ENCODE assay signal across 8 cellular contexts in the genomic region with DNA sequence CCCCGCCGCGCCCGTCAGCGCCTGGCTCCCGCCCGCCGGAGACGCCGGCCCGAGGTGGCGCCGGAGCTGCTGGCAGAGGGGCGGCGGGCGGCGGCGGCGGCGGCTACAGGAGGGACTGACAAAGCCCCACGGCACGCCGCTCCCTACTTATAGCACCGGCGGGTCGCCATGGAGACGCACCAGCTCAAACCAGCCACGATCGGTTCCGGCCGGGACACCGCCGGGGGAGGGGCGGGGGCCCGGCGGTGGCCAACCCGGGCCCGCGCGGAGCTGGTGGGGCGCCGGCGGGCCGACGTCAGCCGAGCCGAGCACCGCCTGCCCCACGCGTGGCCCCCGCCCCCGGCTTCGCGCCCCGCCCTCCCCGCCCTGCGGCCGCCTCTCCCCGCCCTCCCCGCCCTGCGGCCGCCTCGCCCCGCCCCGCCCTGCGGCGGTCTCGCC. TPM values are rescaled to one million over a fixed set of nuclear protein-coding genes. Genes with fewer than 3 reads are reported as not detected.
DNase-seq lines count a peak whose midpoint lies in the region; ATAC-seq and TF ChIP-seq lines count a peak whose summit lies in the region.

A gene (minus strand): TSS at position 120 of the 438 bp plus-strand sequence. CDS start 3,295 bp downstream, outside the sequence.

- peaks cover 13 to 17% of the 10 kb centered on the region in 2 donors for H3K36me3 ChIP-seq in duodenal mucosa (ENCODE audit: control insufficient read depth in 1 of 2, insufficient read depth in 2 of 2, low read length in 2 of 2)

- H3K4me1 ChIP-seq in duodenal mucosa (ENCODE audit: control insufficient read depth in 1 of 2, insufficient read depth in 2 of 2, low read length in 2 of 2), result peaks cover 25 to 33% of the 10 kb centered on the region in 2 donors

- intact Hi-C loops in CD14-positive monocyte (cut with micrococcal nuclease), result loop anchor here (5.0 to 10.0 kb wide), 2 partner anchors 326 to 493 kb away; a partner anchor contains a TSS
- intact Hi-C loops in activated CD4-positive, alpha-beta memory T cell treated with anti-CD3 and anti-CD28 coated beads for 36 hours (cut with micrococcal nuclease), result loop anchor here (1.0 to 10.0 kb wide), 6 partner anchors 40 to 663 kb away; a partner anchor contains a TSS

- DNase-seq in CD14-positive monocyte (ENCODE audit: low spot score) (peak; percentile 93), HK-2 (ENCODE audit: unreplicated experiment) (peak; percentile 98), NCI-H82 treated with DMSO at 0.1 percent for 48 hours (lab: John Stamatoyannopoulos, UW; ENCODE audit: unreplicated experiment) (peak; percentile 81), lung microvascular endothelial cell (ENCODE audit: low read depth in 2 of 2) (peak; percentile 93 to 96)
- peak; percentile 95 for DNase-seq in activated CD4-positive, alpha-beta memory T cell treated with anti-CD3 and anti-CD28 coated beads for 36 hours
- peak; percentile 92 to 94 (median 93) for DNase-seq in stimulated activated CD4-positive, alpha-beta T cell treated with anti-CD3 and anti-CD28 coated beads, TNF-alpha, amount 100 ng/mL, for 48 hours (ENCODE audit: low read depth in 3 of 3)

- peak within 1 kb of the TSS; percentile 69 to 88 (median 82) for H3K27ac Mint-ChIP-seq in CD14-positive monocyte
- H3K27ac Mint-ChIP-seq in activated CD4-positive, alpha-beta memory T cell treated with anti-CD3 and anti-CD28 coated beads for 36 hours, result peak within 1 kb of the TSS; percentile 88

- no peaks in the 10 kb centered on the region for H3K27me3 Mint-ChIP-seq in CD14-positive monocyte (ENCODE audit: low read depth in 3 of 3)
- H3K27me3 Mint-ChIP-seq in activated CD4-positive, alpha-beta memory T cell treated with anti-CD3 and anti-CD28 coated beads for 36 hours, result no peaks in the 10 kb centered on the region

- peak; percentile 69 for ATAC-seq in GM19455 (IDR thresholded peaks at IDR 0.05; ENCODE audit: unreplicated experiment)

- H3K9me3 ChIP-seq in duodenal mucosa (ENCODE audit: control insufficient read depth in 1 of 2, low read length in 2 of 2), result no peaks in the 10 kb centered on the region

- no peak for TF ChIP-seq CTCF in CD14-positive monocyte (IDR thresholded peaks at IDR 0.05)

- POLR2A ChIA-PET in activated CD4-positive, alpha-beta memory T cell treated with anti-CD3 and anti-CD28 coated beads for 36 hours (lab: Charles Lee), result interaction anchor here (0.5 to 3.0 kb wide), 19 partner anchors 9 to 400 kb away, joined by 3 to 19 read pairs (median 4); a partner anchor contains a TSS

- no peaks in the 10 kb centered on the region for H3K9me3 Mint-ChIP-seq in CD14-positive monocyte
- no peaks in the 10 kb centered on the region for H3K9me3 Mint-ChIP-seq in activated CD4-positive, alpha-beta memory T cell treated with anti-CD3 and anti-CD28 coated beads for 36 hours

- peak within 1 kb of the TSS; percentile 72 to 94 for H3K4me3 Mint-ChIP-seq in CD14-positive monocyte
- H3K4me3 Mint-ChIP-seq in activated CD4-positive, alpha-beta memory T cell treated with anti-CD3 and anti-CD28 coated beads for 36 hours, result peak within 1 kb of the TSS; percentile 83

- CTCF ChIA-PET in activated CD4-positive, alpha-beta memory T cell treated with anti-CD3 and anti-CD28 coated beads for 36 hours (lab: Charles Lee), result interaction anchor here (0.7 to 5.1 kb wide), 8 partner anchors 13 to 324 kb away, joined by 3 to 22 read pairs (median 3); a partner anchor contains a TSS

- peak within 1 kb of the TSS; percentile 92 for H3K27ac ChIP-seq in duodenal mucosa (ENCODE audit: low read depth, low read length)

- H3K4me3 ChIP-seq in duodenal mucosa (ENCODE audit: low read depth in 1 of 2, low read length in 2 of 2), result peak within 1 kb of the TSS; percentile 71 to 74

- peaks cover 40% of the 10 kb centered on the region for H3K4me1 Mint-ChIP-seq in CD14-positive monocyte
- H3K4me1 Mint-ChIP-seq in activated CD4-positive, alpha-beta memory T cell treated with anti-CD3 and anti-CD28 coated beads for 36 hours (ENCODE audit: low read depth), result peaks cover 50% of the 10 kb centered on the region

- peak within 1 kb of the TSS; percentile 88 to 96 for H3K9ac ChIP-seq in duodenal mucosa (ENCODE audit: low read depth in 1 of 2, low read length in 2 of 2)

- H3K36me3 Mint-ChIP-seq in CD14-positive monocyte, result peaks cover 16 to 18% of the 10 kb centered on the region in 2 donors
- H3K36me3 Mint-ChIP-seq in activated CD4-positive, alpha-beta memory T cell treated with anti-CD3 and anti-CD28 coated beads for 36 hours, result peaks cover 25% of the 10 kb centered on the region

- H3K27me3 ChIP-seq in duodenal mucosa (ENCODE audit: control insufficient read depth in 1 of 2, insufficient read depth in 2 of 2, low read length in 2 of 2), result no peaks in the 10 kb centered on the region

RNA-seq across cellular contexts. Expression of the gene that starts here (rescaled TPM):
- 10 to 100 TPM; 22.7 to 23.6 TPM for polyA plus RNA-seq in CD14-positive monocyte
- 100 to 1,000 TPM; 138 to 142 TPM for total RNA-seq in activated CD4-positive, alpha-beta memory T cell treated with anti-CD3 and anti-CD28 coated beads for 36 hours
- 35.5 and 47.3 TPM in 2 replicates for total RNA-seq in lung microvascular endothelial cell

Comparison
In these comparisons a context has a peak if more than half of its experiments do, and no peak if none do; other contexts are left out.
1. Peak in every context shown above with its lines: DNase-seq, ATAC-seq, H3K4me3 ChIP-seq and H3K27ac ChIP-seq.